ENCODE assay signal across 1 cellular context in genomic region chr1:28297826-28298225, GRCh38.
TF ChIP-seq lines count a peak whose summit lies in the region.

No MANE protein-coding gene starts in this region.

TF ChIP-seq in H1, 55 proteins besides CTCF, POLR2A, EP300 and RAD21 (continued from another document):
- no peak for TF ChIP-seq ATF2 (IDR thresholded peaks at IDR 0.05; ENCODE audit: low read length)
- TF ChIP-seq RFX5 (IDR thresholded peaks at IDR 0.05; ENCODE audit: borderline replicate concordance, low read depth, low read length) = no peak
- TF ChIP-seq SIN3A (conservative IDR thresholded peaks at IDR 0.05 in 1 of 2, IDR thresholded peaks at IDR 0.05 in 1 of 2; ENCODE audit: low read depth in 1 of 2, low read length in 2 of 2) = no peak
- TF ChIP-seq EZH2 (IDR thresholded peaks at IDR 0.05; ENCODE audit: low read depth, low read length, severe bottlenecking) = no peak
- no peak for TF ChIP-seq RBBP5 (IDR thresholded peaks at IDR 0.05; ENCODE audit: borderline replicate concordance, low read depth, low read length)
- TF ChIP-seq CHD7 (IDR thresholded peaks at IDR 0.05; ENCODE audit: insufficient replicate concordance, low read length) = no peak
- no peak for TF ChIP-seq NRF1 (IDR thresholded peaks at IDR 0.05; ENCODE audit: low read depth, low read length)
- no peak for TF ChIP-seq YY1 (IDR thresholded peaks at IDR 0.05; ENCODE audit: low read depth, low read length)
- TF ChIP-seq GTF2F1 (IDR thresholded peaks at IDR 0.05; ENCODE audit: borderline replicate concordance, low read depth, low read length) = no peak
- no peak for TF ChIP-seq HDAC6 (IDR thresholded peaks at IDR 0.05; ENCODE audit: low read depth, low read length)
- TF ChIP-seq SIRT6 (IDR thresholded peaks at IDR 0.05; ENCODE audit: low read length) = no peak
- TF ChIP-seq TEAD4 (IDR thresholded peaks at IDR 0.05; ENCODE audit: low read depth, low read length) = no peak
- TF ChIP-seq POU5F1 (IDR thresholded peaks at IDR 0.05; ENCODE audit: low read depth, low read length) = no peak
- no peak for TF ChIP-seq CHD1 (IDR thresholded peaks at IDR 0.05; ENCODE audit: low read depth, low read length)
- no peak for TF ChIP-seq NANOG (IDR thresholded peaks at IDR 0.05; ENCODE audit: insufficient read depth, low read depth, low read length, poor library complexity, severe bottlenecking)
- no peak for TF ChIP-seq SP1 (IDR thresholded peaks at IDR 0.05; ENCODE audit: low read depth, low read length)
- TF ChIP-seq MAFK (IDR thresholded peaks at IDR 0.05; ENCODE audit: low read depth, low read length) = no peak
- TF ChIP-seq CBX8 (IDR thresholded peaks at IDR 0.05; ENCODE audit: borderline replicate concordance, low read depth, low read length) = no peak
